Comparison of ENCODE assay signal across 1 cellular context in the genomic region with DNA sequence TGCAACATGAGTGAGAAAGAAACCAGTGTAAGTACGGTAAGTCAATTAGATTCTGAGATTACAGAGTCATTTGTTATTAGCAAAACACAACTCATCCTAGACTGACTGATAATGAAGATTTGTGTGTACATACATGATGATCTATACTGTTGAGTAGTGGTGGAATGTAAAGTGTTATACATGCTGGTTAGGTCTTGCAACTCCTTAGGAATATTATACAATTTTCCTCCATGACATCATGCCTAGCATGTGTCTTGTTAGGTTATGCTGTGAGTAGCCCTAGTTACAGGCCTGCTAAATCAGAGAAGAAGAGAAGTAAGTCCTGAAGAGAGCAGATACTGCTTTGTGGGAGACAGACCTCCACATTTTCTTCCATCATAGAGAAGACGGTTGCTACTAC.
TF ChIP-seq lines count a peak whose summit lies in the region.

No MANE protein-coding gene starts in this region.

TF ChIP-seq in HepG2, 621 proteins besides CTCF, POLR2A, EP300 and RAD21:
- TF ChIP-seq ZFP36L2 (CRISPR knock-in tag; IDR thresholded peaks at IDR 0.05), result no peak
- TF ChIP-seq SYNCRIP (IDR thresholded peaks at IDR 0.05; ENCODE audit: insufficient read depth, low read depth, low read length), result no peak
- TF ChIP-seq, protein P1, sequence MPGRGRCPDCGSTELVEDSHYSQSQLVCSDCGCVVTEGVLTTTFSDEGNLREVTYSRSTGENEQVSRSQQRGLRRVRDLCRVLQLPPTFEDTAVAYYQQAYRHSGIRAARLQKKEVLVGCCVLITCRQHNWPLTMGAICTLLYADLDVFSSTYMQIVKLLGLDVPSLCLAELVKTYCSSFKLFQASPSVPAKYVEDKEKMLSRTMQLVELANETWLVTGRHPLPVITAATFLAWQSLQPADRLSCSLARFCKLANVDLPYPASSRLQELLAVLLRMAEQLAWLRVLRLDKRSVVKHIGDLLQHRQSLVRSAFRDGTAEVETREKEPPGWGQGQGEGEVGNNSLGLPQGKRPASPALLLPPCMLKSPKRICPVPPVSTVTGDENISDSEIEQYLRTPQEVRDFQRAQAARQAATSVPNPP (CRISPR knock-in tag; IDR thresholded peaks at IDR 0.05), result no peak
- no peak for TF ChIP-seq ZNF460 (CRISPR knock-in tag; IDR thresholded peaks at IDR 0.05; ENCODE audit: borderline replicate concordance)
- TF ChIP-seq ZNF121 (CRISPR knock-in tag; IDR thresholded peaks at IDR 0.05), result no peak
- TF ChIP-seq CHD2 (IDR thresholded peaks at IDR 0.05; ENCODE audit: low read depth, low read length), result no peak
- TF ChIP-seq ZFY (CRISPR knock-in tag; IDR thresholded peaks at IDR 0.05), result no peak
- no peak for TF ChIP-seq TBP (CRISPR knock-in tag; IDR thresholded peaks at IDR 0.05)
- TF ChIP-seq ZNF546 (CRISPR knock-in tag; conservative IDR thresholded peaks at IDR 0.05), result no peak
- no peak for TF ChIP-seq ZFP1 (CRISPR knock-in tag; IDR thresholded peaks at IDR 0.05)
- TF ChIP-seq, protein P2, sequence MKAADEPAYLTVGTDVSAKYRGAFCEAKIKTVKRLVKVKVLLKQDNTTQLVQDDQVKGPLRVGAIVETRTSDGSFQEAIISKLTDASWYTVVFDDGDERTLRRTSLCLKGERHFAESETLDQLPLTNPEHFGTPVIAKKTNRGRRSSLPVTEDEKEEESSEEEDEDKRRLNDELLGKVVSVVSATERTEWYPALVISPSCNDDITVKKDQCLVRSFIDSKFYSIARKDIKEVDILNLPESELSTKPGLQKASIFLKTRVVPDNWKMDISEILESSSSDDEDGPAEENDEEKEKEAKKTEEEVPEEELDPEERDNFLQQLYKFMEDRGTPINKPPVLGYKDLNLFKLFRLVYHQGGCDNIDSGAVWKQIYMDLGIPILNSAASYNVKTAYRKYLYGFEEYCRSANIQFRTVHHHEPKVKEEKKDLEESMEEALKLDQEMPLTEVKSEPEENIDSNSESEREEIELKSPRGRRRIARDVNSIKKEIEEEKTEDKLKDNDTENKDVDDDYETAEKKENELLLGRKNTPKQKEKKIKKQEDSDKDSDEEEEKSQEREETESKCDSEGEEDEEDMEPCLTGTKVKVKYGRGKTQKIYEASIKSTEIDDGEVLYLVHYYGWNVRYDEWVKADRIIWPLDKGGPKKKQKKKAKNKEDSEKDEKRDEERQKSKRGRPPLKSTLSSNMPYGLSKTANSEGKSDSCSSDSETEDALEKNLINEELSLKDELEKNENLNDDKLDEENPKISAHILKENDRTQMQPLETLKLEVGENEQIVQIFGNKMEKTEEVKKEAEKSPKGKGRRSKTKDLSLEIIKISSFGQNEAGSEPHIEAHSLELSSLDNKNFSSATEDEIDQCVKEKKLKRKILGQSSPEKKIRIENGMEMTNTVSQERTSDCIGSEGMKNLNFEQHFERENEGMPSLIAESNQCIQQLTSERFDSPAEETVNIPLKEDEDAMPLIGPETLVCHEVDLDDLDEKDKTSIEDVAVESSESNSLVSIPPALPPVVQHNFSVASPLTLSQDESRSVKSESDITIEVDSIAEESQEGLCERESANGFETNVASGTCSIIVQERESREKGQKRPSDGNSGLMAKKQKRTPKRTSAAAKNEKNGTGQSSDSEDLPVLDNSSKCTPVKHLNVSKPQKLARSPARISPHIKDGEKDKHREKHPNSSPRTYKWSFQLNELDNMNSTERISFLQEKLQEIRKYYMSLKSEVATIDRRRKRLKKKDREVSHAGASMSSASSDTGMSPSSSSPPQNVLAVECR (CRISPR knock-in tag; IDR thresholded peaks at IDR 0.05; ENCODE audit: borderline replicate concordance), result no peak
- no peak for TF ChIP-seq ZNF672 (CRISPR knock-in tag; IDR thresholded peaks at IDR 0.05)
- no peak for TF ChIP-seq FOXM1 (CRISPR knock-in tag; IDR thresholded peaks at IDR 0.05)
- no peak for TF ChIP-seq ZNF251 (CRISPR knock-in tag; IDR thresholded peaks at IDR 0.05)
- TF ChIP-seq ZNF235 (CRISPR knock-in tag; IDR thresholded peaks at IDR 0.05; ENCODE audit: borderline replicate concordance), result no peak
- TF ChIP-seq ZFP62 (CRISPR knock-in tag; IDR thresholded peaks at IDR 0.05), result no peak
- no peak for TF ChIP-seq SMARCC2 (IDR thresholded peaks at IDR 0.05)
- TF ChIP-seq ZNF839 (CRISPR knock-in tag; IDR thresholded peaks at IDR 0.05; ENCODE audit: borderline replicate concordance), result no peak
- TF ChIP-seq GATAD1 (CRISPR knock-in tag; IDR thresholded peaks at IDR 0.05), result no peak
- TF ChIP-seq ZNF101 (CRISPR knock-in tag; IDR thresholded peaks at IDR 0.05; ENCODE audit: borderline replicate concordance, low read depth), result no peak
TF ChIP-seq in HepG2: peak in this region for 0.
